Comparison of ENCODE assay signal across 1 cellular context in the genomic region with DNA sequence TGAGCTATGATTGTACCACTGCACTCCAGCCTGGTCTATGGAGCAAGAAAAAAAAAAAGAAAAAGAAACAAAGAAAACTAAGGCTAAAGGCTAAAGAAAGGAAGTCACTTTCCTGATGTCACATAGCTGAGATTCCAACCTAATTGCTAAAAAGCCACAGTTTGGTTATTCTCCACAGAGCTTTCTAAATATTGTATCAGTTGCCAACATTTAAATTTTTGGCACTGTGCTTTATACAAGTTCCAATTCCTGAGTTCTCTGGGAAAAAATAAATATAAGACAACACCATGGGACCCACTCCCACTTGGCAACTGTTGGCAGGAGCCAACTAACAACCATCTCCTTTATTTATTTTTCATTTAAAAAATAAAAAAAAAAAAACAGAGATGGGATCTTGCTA.
TF ChIP-seq lines count a peak whose summit lies in the region.

No MANE protein-coding gene starts in this region.

TF ChIP-seq in HCT116, 20 proteins besides CTCF, POLR2A, EP300 and RAD21 (continued from another document):
- no peak for TF ChIP-seq YY1 (IDR thresholded peaks at IDR 0.05; ENCODE audit: extremely low read depth, insufficient replicate concordance, low read depth, low read length)
- no peak for TF ChIP-seq ZFX (IDR thresholded peaks at IDR 0.05)
- no peak for TF ChIP-seq JUND (IDR thresholded peaks at IDR 0.05)
- TF ChIP-seq SRF (IDR thresholded peaks at IDR 0.05; ENCODE audit: low read depth), result no peak
TF ChIP-seq in HCT116: peak in this region for 0.
